26 cellular contexts compared by ENCODE assay signal in the genomic region with DNA sequence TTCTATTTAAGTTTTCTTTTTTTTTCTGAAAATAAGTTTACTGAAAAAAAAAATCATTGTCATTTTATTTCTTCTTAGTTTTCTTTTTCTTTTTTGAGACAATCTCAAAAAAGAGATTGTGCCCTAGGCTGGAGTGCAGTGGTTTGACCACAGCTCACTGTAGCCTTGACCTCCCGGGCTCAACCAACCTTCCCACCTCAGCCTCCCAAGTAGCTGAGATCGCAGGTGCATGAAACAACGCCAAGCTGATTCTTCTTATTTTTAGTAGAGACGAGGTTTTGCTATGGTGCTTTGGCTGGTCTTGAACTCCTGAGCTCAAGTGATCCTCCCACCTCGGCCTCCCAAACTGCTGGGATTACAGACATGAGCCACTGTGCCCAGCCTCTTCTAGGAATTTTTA.
"Had no signal": no experiment of that assay in that cellular context is flagged by ENCODE, and none has a peak within 500 bp of the region (broad histone marks: within the 10 kb centered on the region; RNA-seq: fewer than 3 reads in every experiment).

No MANE protein-coding gene starts in this region.

- H3K9me3 ChIP-seq: stomach, suprapubic skin, testis, thoracic aorta, thyroid gland, tibial artery, tibial nerve, transverse colon, upper lobe of left lung, upper lobe of right lung, uterus, vagina had no signal

- ATAC-seq: stimulated activated effector memory CD8-positive, alpha-beta T cell treated with anti-CD3 and anti-CD28 coated beads, Interleukin-12 subunit alpha, Interleukin-12 subunit beta, amount 100 ng/mL, for 72 hours; stimulated activated memory B cell treated with anti-CD40 and anti-IgM and Interleukin-4, amounts not matched to agents 10 μg/mL and 1 μg/mL and 100 μg/mL, for 72 hours; stimulated activated naive B cell treated with anti-CD40 and anti-IgM and Interleukin-4, amounts not matched to agents 10 μg/mL and 1 μg/mL and 100 μg/mL, for 72 hours; stimulated activated naive CD8-positive, alpha-beta T cell treated with anti-CD3 and anti-CD28 coated beads, Interleukin-15, amount 100 ng/mL, for 72 hours; stimulated activated naive CD8-positive, alpha-beta T cell treated with anti-CD3 and anti-CD28 coated beads, Interleukin-15, Interleukin-2, amounts not matched to agents 100 U/mL and 50 U/mL, for 24 hours; upper lobe of right lung had no signal

- DNase-seq: stimulated activated CD4-positive, alpha-beta T cell treated with anti-CD3 and anti-CD28 coated beads, Interleukin-2, amount 100 ng/mL, for 48 hours; stimulated activated CD4-positive, alpha-beta T cell treated with anti-CD3 and anti-CD28 coated beads, Interleukin-4, amount 100 ng/mL, for 1 hour; stimulated activated CD4-positive, alpha-beta T cell treated with anti-CD3 and anti-CD28 coated beads, Interleukin-4, amount 100 ng/mL, for 24 hours; stimulated activated CD4-positive, alpha-beta T cell treated with anti-CD3 and anti-CD28 coated beads, Interleukin-4, amount 100 ng/mL, for 4 hours; stimulated activated CD8-positive, alpha-beta memory T cell treated with anti-CD3 and anti-CD28 coated beads, Interleukin-4, amount 100 ng/mL, for 48 hours; stimulated activated naive B cell treated with anti-CD40 and anti-IgM and Interleukin-4, amounts not matched to agents 10 μg/mL and 1 μg/mL and 100 μg/mL, for 72 hours; stimulated activated naive CD4-positive, alpha-beta T cell; stimulated activated naive CD4-positive, alpha-beta T cell treated with Interleukin-2 at 50 U/mL for 16 hours; stimulated activated naive CD8-positive, alpha-beta T cell treated with anti-CD3 and anti-CD28 coated beads, Interleukin-15, amount 100 ng/mL, for 72 hours; stimulated activated naive CD8-positive, alpha-beta T cell treated with anti-CD3 and anti-CD28 coated beads, Interleukin-15, Interleukin-2, amounts not matched to agents 100 U/mL and 50 U/mL, for 24 hours; stomach; substantia nigra; testis; thyroid gland; tibial artery; transverse colon; trophoblast cell; upper lobe of left lung; upper lobe of right lung; uterus had no signal

- H3K36me3 ChIP-seq: stomach, suprapubic skin, thoracic aorta, thyroid gland, tibial artery, tibial nerve, transverse colon, upper lobe of left lung, upper lobe of right lung, uterus, vagina had no signal

- H3K4me3 ChIP-seq: stomach, suprapubic skin, testis, thoracic aorta, thyroid gland, tibial artery, tibial nerve, transverse colon, upper lobe of left lung, upper lobe of right lung, uterus, vagina had no signal

- H3K27me3 ChIP-seq: stomach, suprapubic skin, testis, thyroid gland, tibial artery, tibial nerve, transverse colon, upper lobe of left lung, upper lobe of right lung, uterus, vagina had no signal

- H3K27ac ChIP-seq: stomach, suprapubic skin, testis, thoracic aorta, thyroid gland, tibial artery, tibial nerve, transverse colon, upper lobe of left lung, upper lobe of right lung, uterus, vagina had no signal

- H3K4me1 ChIP-seq: stomach, suprapubic skin, testis, thyroid gland, tibial artery, tibial nerve, transverse colon, upper lobe of left lung, upper lobe of right lung, uterus, vagina had no signal
